In the genomic region with DNA sequence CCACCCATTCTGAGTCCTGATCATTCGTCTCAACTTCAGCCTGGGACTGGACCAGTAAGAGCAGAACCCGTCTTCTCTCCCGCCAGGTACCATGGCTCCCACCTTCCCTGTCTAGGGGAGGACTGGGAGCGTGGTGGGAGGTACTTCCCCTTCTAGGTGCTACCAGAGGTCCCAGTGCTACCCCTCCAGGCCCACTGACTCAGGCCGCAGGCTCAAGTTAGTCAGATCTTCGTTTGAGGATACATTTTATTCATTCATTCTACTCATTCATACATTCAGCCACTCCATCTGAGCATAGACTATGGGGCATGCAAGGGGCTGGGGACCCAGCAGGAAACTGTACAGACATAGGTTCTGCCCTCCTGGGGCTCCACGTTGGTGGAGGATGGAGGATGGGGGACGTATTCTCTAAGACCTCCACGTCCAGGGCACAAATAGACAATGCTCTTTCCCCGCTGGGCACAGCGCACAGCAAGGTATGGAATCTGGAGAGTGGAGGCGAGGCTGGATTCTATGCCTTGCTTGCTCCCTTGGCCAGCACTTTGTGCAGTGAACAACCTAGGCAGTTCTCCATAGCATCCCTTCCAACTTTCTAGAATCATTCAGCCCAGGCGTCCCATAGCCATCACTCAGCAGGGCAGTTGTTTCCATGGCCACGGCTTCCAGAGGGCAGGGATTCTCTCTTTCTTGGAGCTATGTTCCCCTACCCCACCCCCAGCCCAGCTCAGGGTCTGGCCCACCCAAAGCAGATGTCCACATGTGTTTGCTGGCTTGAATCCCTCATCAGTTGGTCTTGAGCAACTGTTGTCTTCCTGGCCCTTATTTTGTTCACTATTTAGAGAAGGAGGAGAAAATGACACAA, we compare ENCODE assay signal across 2 cellular contexts.
TF ChIP-seq lines count a peak whose summit lies in the region.

No MANE protein-coding gene starts in this region.

TF ChIP-seq in SK-N-SH, 30 proteins besides CTCF, POLR2A, EP300 and RAD21 (continued from another document):
- TF ChIP-seq SIN3A (IDR thresholded peaks at IDR 0.05; ENCODE audit: borderline replicate concordance, low read depth, low read length) (no peak), NRF1 (IDR thresholded peaks at IDR 0.05; ENCODE audit: low read depth, low read length) (no peak), TAF1 (IDR thresholded peaks at IDR 0.05; ENCODE audit: borderline replicate concordance, low read depth, low read length) (no peak), EZH2phosphoT487 (IDR thresholded peaks at IDR 0.05; ENCODE audit: borderline replicate concordance, low read depth) (no peak), FOXM1 (IDR thresholded peaks at IDR 0.05; ENCODE audit: low read depth) (no peak), ELF1 (IDR thresholded peaks at IDR 0.05) (no peak), RXRA (IDR thresholded peaks at IDR 0.05; ENCODE audit: borderline replicate concordance, low read depth) (no peak), GATA2 (CRISPR knock-in tag; IDR thresholded peaks at IDR 0.05) (no peak), PBX3 (IDR thresholded peaks at IDR 0.05) (no peak)
- TF ChIP-seq, protein P1, sequence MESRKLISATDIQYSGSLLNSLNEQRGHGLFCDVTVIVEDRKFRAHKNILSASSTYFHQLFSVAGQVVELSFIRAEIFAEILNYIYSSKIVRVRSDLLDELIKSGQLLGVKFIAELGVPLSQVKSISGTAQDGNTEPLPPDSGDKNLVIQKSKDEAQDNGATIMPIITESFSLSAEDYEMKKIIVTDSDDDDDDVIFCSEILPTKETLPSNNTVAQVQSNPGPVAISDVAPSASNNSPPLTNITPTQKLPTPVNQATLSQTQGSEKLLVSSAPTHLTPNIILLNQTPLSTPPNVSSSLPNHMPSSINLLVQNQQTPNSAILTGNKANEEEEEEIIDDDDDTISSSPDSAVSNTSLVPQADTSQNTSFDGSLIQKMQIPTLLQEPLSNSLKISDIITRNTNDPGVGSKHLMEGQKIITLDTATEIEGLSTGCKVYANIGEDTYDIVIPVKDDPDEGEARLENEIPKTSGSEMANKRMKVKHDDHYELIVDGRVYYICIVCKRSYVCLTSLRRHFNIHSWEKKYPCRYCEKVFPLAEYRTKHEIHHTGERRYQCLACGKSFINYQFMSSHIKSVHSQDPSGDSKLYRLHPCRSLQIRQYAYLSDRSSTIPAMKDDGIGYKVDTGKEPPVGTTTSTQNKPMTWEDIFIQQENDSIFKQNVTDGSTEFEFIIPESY (IDR thresholded peaks at IDR 0.05; ENCODE audit: borderline replicate concordance, low read depth), result no peak
- TF ChIP-seq, protein P2, sequence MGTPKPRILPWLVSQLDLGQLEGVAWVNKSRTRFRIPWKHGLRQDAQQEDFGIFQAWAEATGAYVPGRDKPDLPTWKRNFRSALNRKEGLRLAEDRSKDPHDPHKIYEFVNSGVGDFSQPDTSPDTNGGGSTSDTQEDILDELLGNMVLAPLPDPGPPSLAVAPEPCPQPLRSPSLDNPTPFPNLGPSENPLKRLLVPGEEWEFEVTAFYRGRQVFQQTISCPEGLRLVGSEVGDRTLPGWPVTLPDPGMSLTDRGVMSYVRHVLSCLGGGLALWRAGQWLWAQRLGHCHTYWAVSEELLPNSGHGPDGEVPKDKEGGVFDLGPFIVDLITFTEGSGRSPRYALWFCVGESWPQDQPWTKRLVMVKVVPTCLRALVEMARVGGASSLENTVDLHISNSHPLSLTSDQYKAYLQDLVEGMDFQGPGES (IDR thresholded peaks at IDR 0.05; ENCODE audit: low read depth, low read length), result no peak
- TF ChIP-seq, protein P3, sequence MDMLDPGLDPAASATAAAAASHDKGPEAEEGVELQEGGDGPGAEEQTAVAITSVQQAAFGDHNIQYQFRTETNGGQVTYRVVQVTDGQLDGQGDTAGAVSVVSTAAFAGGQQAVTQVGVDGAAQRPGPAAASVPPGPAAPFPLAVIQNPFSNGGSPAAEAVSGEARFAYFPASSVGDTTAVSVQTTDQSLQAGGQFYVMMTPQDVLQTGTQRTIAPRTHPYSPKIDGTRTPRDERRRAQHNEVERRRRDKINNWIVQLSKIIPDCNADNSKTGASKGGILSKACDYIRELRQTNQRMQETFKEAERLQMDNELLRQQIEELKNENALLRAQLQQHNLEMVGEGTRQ (IDR thresholded peaks at IDR 0.05; ENCODE audit: borderline replicate concordance, low read depth, low read length), result no peak

TF ChIP-seq in SK-N-SH treated with all-trans-retinoic acid at 6 μM for 48 hours, 23 proteins besides CTCF, POLR2A, EP300 and RAD21:
- TF ChIP-seq, protein P4, sequence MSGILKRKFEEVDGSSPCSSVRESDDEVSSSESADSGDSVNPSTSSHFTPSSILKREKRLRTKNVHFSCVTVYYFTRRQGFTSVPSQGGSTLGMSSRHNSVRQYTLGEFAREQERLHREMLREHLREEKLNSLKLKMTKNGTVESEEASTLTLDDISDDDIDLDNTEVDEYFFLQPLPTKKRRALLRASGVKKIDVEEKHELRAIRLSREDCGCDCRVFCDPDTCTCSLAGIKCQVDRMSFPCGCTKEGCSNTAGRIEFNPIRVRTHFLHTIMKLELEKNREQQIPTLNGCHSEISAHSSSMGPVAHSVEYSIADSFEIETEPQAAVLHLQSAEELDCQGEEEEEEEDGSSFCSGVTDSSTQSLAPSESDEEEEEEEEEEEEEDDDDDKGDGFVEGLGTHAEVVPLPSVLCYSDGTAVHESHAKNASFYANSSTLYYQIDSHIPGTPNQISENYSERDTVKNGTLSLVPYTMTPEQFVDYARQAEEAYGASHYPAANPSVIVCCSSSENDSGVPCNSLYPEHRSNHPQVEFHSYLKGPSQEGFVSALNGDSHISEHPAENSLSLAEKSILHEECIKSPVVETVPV (CRISPR knock-in tag; IDR thresholded peaks at IDR 0.05), result no peak
- TF ChIP-seq SNAI2 (CRISPR knock-in tag; IDR thresholded peaks at IDR 0.05) (no peak), ZFP30 (CRISPR knock-in tag; IDR thresholded peaks at IDR 0.05) (no peak), CSDC2 (CRISPR knock-in tag; IDR thresholded peaks at IDR 0.05) (no peak), ZFP3 (CRISPR knock-in tag; IDR thresholded peaks at IDR 0.05) (no peak), PPARA (CRISPR knock-in tag; IDR thresholded peaks at IDR 0.05; ENCODE audit: borderline replicate concordance) (no peak), ARNTL (CRISPR knock-in tag; IDR thresholded peaks at IDR 0.05; ENCODE audit: borderline replicate concordance, low read depth) (no peak), TCF4 (CRISPR knock-in tag; IDR thresholded peaks at IDR 0.05; ENCODE audit: borderline replicate concordance) (no peak)
